In genomic region chr3:194687638-194688206, GRCh38 we compare ENCODE assay signal across 8 cellular contexts. TPM values are rescaled to one million over a fixed set of nuclear protein-coding genes. Genes with fewer than 3 reads are reported as not detected.
DNase-seq lines count a peak whose midpoint lies in the region; ATAC-seq and TF ChIP-seq lines count a peak whose summit lies in the region.

No MANE protein-coding gene starts in this region.

- peaks cover 35% of the 10 kb centered on the region for H3K27me3 Mint-ChIP-seq in activated naive CD8-positive, alpha-beta T cell treated with anti-CD3 and anti-CD28 coated beads, Interleukin-2, amount 10 ng/mL, durations not matched to agents 7 days and 5 days

- H3K4me1 ChIP-seq in right cardiac atrium (ENCODE audit: control insufficient read depth, insufficient read depth, low read length) (no peaks in the 10 kb centered on the region), sigmoid colon (peaks cover 0 to 49% (median 41%) of the 10 kb centered on the region in 4 donors)

- no peak for TF ChIP-seq EP300 in sigmoid colon (IDR thresholded peaks at IDR 0.05)

- TF ChIP-seq CTCF in GM12872 (IDR thresholded peaks at IDR 0.05; ENCODE audit: insufficient read depth, low read depth, low read length): peak; percentile 65
- TF ChIP-seq CTCF in sigmoid colon (IDR thresholded peaks at IDR 0.05): peak in 2 of 4 experiments; percentile 9 to 14

- no peaks in the 10 kb centered on the region for H3K9me3 Mint-ChIP-seq in activated naive CD8-positive, alpha-beta T cell treated with anti-CD3 and anti-CD28 coated beads, Interleukin-2, amount 10 ng/mL, durations not matched to agents 7 days and 5 days

- H3K27ac ChIP-seq in right cardiac atrium (ENCODE audit: low read length) (peak overlapping the region; percentile 49), sigmoid colon (peak overlapping the region; percentile 87 to 90 (median 88))

- POLR2A ChIA-PET in activated naive CD8-positive, alpha-beta T cell treated with anti-CD3 and anti-CD28 coated beads, Interleukin-2, amount 10 ng/mL, durations not matched to agents 7 days and 5 days (lab: Charles Lee): interaction anchor here (0.7 to 3.1 kb wide), 4 partner anchors 16 to 571 kb away, joined by 3 to 20 read pairs (median 4); partner anchors contain the start of gene LSG1

- H3K9me3 ChIP-seq in right cardiac atrium (ENCODE audit: control insufficient read depth, low read length): no peaks in the 10 kb centered on the region
- H3K9me3 ChIP-seq in sigmoid colon: no peaks in the 10 kb centered on the region

- WGBS in right cardiac atrium: 3% methylated on average over 57 of the region's 57 CpGs
- 1 to 19% methylated on average over 57 of the region's 57 CpGs for WGBS in sigmoid colon, 2 donors

- ATAC-seq in HG03135 (IDR thresholded peaks at IDR 0.05; ENCODE audit: unreplicated experiment) (peak; percentile 38), SK-N-SH treated with all-trans-retinoic acid at 6 μM for 48 hours (peak; percentile 2; the same call in 2 of the 3 replicates), right cardiac atrium (peak; percentile 53 to 71), GM21360 (IDR thresholded peaks at IDR 0.05; ENCODE audit: unreplicated experiment) (no peak)
- peak; percentile 70 for ATAC-seq in activated naive CD8-positive, alpha-beta T cell treated with anti-CD3 and anti-CD28 coated beads, Interleukin-2, amount 10 ng/mL, durations not matched to agents 7 days and 5 days (ENCODE audit: low read depth)

- H3K27me3 ChIP-seq in right cardiac atrium (ENCODE audit: control insufficient read depth, insufficient read depth) (no peaks in the 10 kb centered on the region), sigmoid colon (no peaks in the 10 kb centered on the region)

- peak overlapping the region; percentile 84 for H3K4me3 Mint-ChIP-seq in activated naive CD8-positive, alpha-beta T cell treated with anti-CD3 and anti-CD28 coated beads, Interleukin-2, amount 10 ng/mL, durations not matched to agents 7 days and 5 days

- no peak overlapping the region for H3K27ac Mint-ChIP-seq in activated naive CD8-positive, alpha-beta T cell treated with anti-CD3 and anti-CD28 coated beads, Interleukin-2, amount 10 ng/mL, durations not matched to agents 7 days and 5 days

- peak; percentile 80 for DNase-seq in activated naive CD8-positive, alpha-beta T cell treated with anti-CD3 and anti-CD28 coated beads, Interleukin-2, amount 10 ng/mL, durations not matched to agents 7 days and 5 days
- DNase-seq in right cardiac atrium (peak; percentile 86 to 91 (median 90)), sigmoid colon (peak; percentile 86), NCI-H1105 (lab: John Stamatoyannopoulos, UW) (no peak)

- H3K36me3 ChIP-seq in sigmoid colon: no peaks in the 10 kb centered on the region

- TF ChIP-seq POLR2A in sigmoid colon (IDR thresholded peaks at IDR 0.05): no peak

- peaks cover 34% of the 10 kb centered on the region for H3K4me1 Mint-ChIP-seq in activated naive CD8-positive, alpha-beta T cell treated with anti-CD3 and anti-CD28 coated beads, Interleukin-2, amount 10 ng/mL, durations not matched to agents 7 days and 5 days

- intact Hi-C loops in right cardiac atrium (cut with DNase I): loop anchor here in 3 of 4 donors (5.0 to 10.0 kb wide), 5 partner anchors 87 to 575 kb away; no protein-coding TSS in a partner anchor
- intact Hi-C loops in sigmoid colon (cut with DNase I): loop anchor here (2.0 to 10.0 kb wide), 2 partner anchors 81 to 297 kb away; no protein-coding TSS in a partner anchor

- H3K36me3 Mint-ChIP-seq in activated naive CD8-positive, alpha-beta T cell treated with anti-CD3 and anti-CD28 coated beads, Interleukin-2, amount 10 ng/mL, durations not matched to agents 7 days and 5 days: no peaks in the 10 kb centered on the region

- H3K4me3 ChIP-seq in right cardiac atrium (ENCODE audit: low read length): peak overlapping the region; percentile 73
- H3K4me3 ChIP-seq in sigmoid colon: peak overlapping the region; percentile 63 to 78 (median 68)

TF ChIP-seq in SK-N-SH treated with all-trans-retinoic acid at 6 μM for 48 hours, 23 proteins besides CTCF, POLR2A, EP300 and RAD21:
- TF ChIP-seq, protein P1, sequence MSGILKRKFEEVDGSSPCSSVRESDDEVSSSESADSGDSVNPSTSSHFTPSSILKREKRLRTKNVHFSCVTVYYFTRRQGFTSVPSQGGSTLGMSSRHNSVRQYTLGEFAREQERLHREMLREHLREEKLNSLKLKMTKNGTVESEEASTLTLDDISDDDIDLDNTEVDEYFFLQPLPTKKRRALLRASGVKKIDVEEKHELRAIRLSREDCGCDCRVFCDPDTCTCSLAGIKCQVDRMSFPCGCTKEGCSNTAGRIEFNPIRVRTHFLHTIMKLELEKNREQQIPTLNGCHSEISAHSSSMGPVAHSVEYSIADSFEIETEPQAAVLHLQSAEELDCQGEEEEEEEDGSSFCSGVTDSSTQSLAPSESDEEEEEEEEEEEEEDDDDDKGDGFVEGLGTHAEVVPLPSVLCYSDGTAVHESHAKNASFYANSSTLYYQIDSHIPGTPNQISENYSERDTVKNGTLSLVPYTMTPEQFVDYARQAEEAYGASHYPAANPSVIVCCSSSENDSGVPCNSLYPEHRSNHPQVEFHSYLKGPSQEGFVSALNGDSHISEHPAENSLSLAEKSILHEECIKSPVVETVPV (CRISPR knock-in tag; IDR thresholded peaks at IDR 0.05): no peak
- TF ChIP-seq ESRRG (CRISPR knock-in tag; IDR thresholded peaks at IDR 0.05) (no peak), TOX (CRISPR knock-in tag; IDR thresholded peaks at IDR 0.05; ENCODE audit: borderline replicate concordance) (no peak), BACH2 (CRISPR knock-in tag; IDR thresholded peaks at IDR 0.05; ENCODE audit: borderline replicate concordance) (no peak)

RNA-seq across cellular contexts. Expression of gene FAM43A, which starts 2.0 kb away (rescaled TPM):
- total RNA-seq in activated naive CD8-positive, alpha-beta T cell treated with anti-CD3 and anti-CD28 coated beads, Interleukin-2, amount 10 ng/mL, durations not matched to agents 7 days and 5 days: 1 to 10 TPM; 5.1 to 6.6 TPM
- total RNA-seq in right cardiac atrium (1 to 10 TPM; 4.5 to 8.6 (median 6.5) TPM), sigmoid colon (10 to 100 TPM; 11.1 to 17.8 (median 12.7) TPM)
- polyA plus RNA-seq in right cardiac atrium (8.8 TPM), sigmoid colon (10 to 100 TPM; 10.2 to 62.8 (median 35.8) TPM)

RNA-seq across cellular contexts. Expression of gene LSG1, which starts 15.7 kb away (rescaled TPM):
- 10 to 100 TPM; 47.3 to 55.2 TPM for total RNA-seq in activated naive CD8-positive, alpha-beta T cell treated with anti-CD3 and anti-CD28 coated beads, Interleukin-2, amount 10 ng/mL, durations not matched to agents 7 days and 5 days
- total RNA-seq in right cardiac atrium (10 to 100 TPM; 15.8 to 23.4 (median 18.9) TPM), sigmoid colon (10 to 100 TPM; 21.0 to 32.4 (median 27.2) TPM)
- polyA plus RNA-seq in right cardiac atrium (12.1 TPM), sigmoid colon (10 to 100 TPM in 1 of 3 donors, 1 to 10 TPM in 2; 6.0 to 20.4 (median 9.6) TPM)

RNA-seq across cellular contexts. Expression of gene TMEM44, which starts 54.5 kb away (rescaled TPM):
- 1 to 10 TPM; 6.3 to 8.1 TPM for total RNA-seq in activated naive CD8-positive, alpha-beta T cell treated with anti-CD3 and anti-CD28 coated beads, Interleukin-2, amount 10 ng/mL, durations not matched to agents 7 days and 5 days
- total RNA-seq in right cardiac atrium (10 to 100 TPM in 1 of 4 donors, 1 to 10 TPM in 3; 5.1 to 11.3 (median 8.5) TPM), sigmoid colon (10 to 100 TPM in 1 of 4 donors, 1 to 10 TPM in 3; 2.0 to 11.9 (median 5.2) TPM)
- polyA plus RNA-seq in right cardiac atrium (7.6 TPM), sigmoid colon (10 to 100 TPM; 24.0 to 25.8 (median 25.7) TPM)
